8 cellular contexts compared by ENCODE assay signal in the genomic region with DNA sequence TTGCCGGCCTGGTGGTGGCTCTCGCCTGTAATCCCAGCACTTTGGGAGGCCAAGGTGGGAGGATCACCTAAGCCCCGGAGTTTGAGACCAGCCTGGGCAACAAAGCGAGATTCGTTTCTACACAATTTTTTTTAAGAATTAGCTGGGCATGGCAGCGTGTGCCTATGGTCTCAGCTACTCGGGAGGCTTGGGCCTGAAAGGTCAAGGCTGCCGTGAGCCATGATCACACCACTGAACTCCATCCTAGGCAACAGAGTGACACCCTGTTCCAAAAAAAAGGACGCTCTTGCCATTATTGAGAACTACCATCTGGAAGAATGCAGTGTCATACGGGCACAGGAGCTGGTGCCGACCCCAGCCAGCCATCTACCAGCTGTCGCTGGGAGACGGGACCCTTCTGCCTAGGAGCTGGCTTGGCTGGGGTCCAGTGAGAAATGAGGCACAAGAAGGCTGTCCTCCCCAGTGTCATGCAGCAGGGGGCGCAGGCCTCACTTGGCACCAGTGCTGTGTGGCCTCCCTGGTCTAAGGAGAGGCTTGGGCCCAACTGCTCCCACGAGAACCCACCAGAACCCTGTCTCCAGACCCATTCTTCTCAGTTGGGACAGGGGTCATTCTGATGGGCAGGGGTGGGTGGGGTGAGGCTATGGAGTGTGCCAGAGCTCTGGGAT. TPM values are rescaled to one million over a fixed set of nuclear protein-coding genes. Genes with fewer than 3 reads are reported as not detected.
DNase-seq lines count a peak whose midpoint lies in the region; ATAC-seq and TF ChIP-seq lines count a peak whose summit lies in the region.

No MANE protein-coding gene starts in this region.

- intact Hi-C loops in activated naive CD4-positive, alpha-beta T cell treated with anti-CD3 and anti-CD28 coated beads for 36 hours (cut with micrococcal nuclease), result loop anchor here (1.0 kb wide), 2 partner anchors 70 to 198 kb away; no protein-coding TSS in a partner anchor
- intact Hi-C loops in Right ventricle myocardium superior (cut with DNase I), result no loop called here
- intact Hi-C loops in sciatic nerve (cut with DNase I), result no loop called here

- H3K4me3 Mint-ChIP-seq in activated naive CD4-positive, alpha-beta T cell treated with anti-CD3 and anti-CD28 coated beads for 36 hours, result no peak overlapping the region

- H3K36me3 ChIP-seq in HAP-1 (replicated peaks) (peaks cover 47% of the 10 kb centered on the region), RWPE2 (ENCODE audit: low read depth) (peaks cover 7% of the 10 kb centered on the region)

- H3K9me3 ChIP-seq in HAP-1 (no peaks in the 10 kb centered on the region), RWPE2 (ENCODE audit: severe bottlenecking) (no peaks in the 10 kb centered on the region)

- H3K27me3 Mint-ChIP-seq in activated naive CD4-positive, alpha-beta T cell treated with anti-CD3 and anti-CD28 coated beads for 36 hours (ENCODE audit: low read depth), result no peaks in the 10 kb centered on the region

- peaks cover 5% of the 10 kb centered on the region for H3K36me3 Mint-ChIP-seq in activated naive CD4-positive, alpha-beta T cell treated with anti-CD3 and anti-CD28 coated beads for 36 hours (ENCODE audit: low read depth)

- CTCF ChIA-PET in activated naive CD4-positive, alpha-beta T cell treated with anti-CD3 and anti-CD28 coated beads for 36 hours (lab: Charles Lee), result interaction anchor here (0.5 to 2.0 kb wide), 11 partner anchors 12 to 361 kb away, joined by 3 to 11 read pairs (median 4); a partner anchor contains a TSS

- no peaks in the 10 kb centered on the region for H3K9me3 Mint-ChIP-seq in activated naive CD4-positive, alpha-beta T cell treated with anti-CD3 and anti-CD28 coated beads for 36 hours

- in situ Hi-C loops in HAP-1 (cut with MboI; ENCODE audit: low sequenced_read_pairs), result no loop called here

- H3K27me3 ChIP-seq in HAP-1 (ENCODE audit: low read depth) (no peaks in the 10 kb centered on the region), RWPE2 (ENCODE audit: insufficient read depth, poor library complexity, severe bottlenecking) (no peaks in the 10 kb centered on the region)

- TF ChIP-seq CTCF in C4-2B (conservative IDR thresholded peaks at IDR 0.05), result peak; percentile 62
- TF ChIP-seq CTCF in RWPE2 (IDR thresholded peaks at IDR 0.05; ENCODE audit: poor library complexity, severe bottlenecking), result peak; percentile 44

- ATAC-seq in RWPE2 (ENCODE audit: low read depth) (peak; percentile 33; the same call in 1 of the 3 replicates), Right ventricle myocardium superior (ENCODE audit: poor library complexity) (no peak), sciatic nerve (peak; percentile 32), GM18517 (IDR thresholded peaks at IDR 0.05; ENCODE audit: unreplicated experiment) (no peak), GM18873 (IDR thresholded peaks at IDR 0.05; ENCODE audit: low FRiP score, unreplicated experiment) (no peak)

- H3K4me3 ChIP-seq in HAP-1 (no peak overlapping the region), RWPE2 (ENCODE audit: severe bottlenecking) (no peak overlapping the region)

- H3K4me1 ChIP-seq in HAP-1 (no peaks in the 10 kb centered on the region), RWPE2 (ENCODE audit: insufficient read depth, poor library complexity, severe bottlenecking) (no peaks in the 10 kb centered on the region)

- H3K27ac ChIP-seq in C4-2B, result no peak overlapping the region
- no peak overlapping the region for H3K27ac ChIP-seq in RWPE2 (ENCODE audit: poor library complexity, severe bottlenecking)

- H3K27ac Mint-ChIP-seq in activated naive CD4-positive, alpha-beta T cell treated with anti-CD3 and anti-CD28 coated beads for 36 hours, result no peak overlapping the region

- DNase-seq in HAP-1 (ENCODE audit: low spot score in 2 of 2) (peak; percentile 50 to 84), RWPE2 (ENCODE audit: low spot score) (no peak), Right ventricle myocardium superior (peak; percentile 74), sciatic nerve (ENCODE audit: low spot score) (peak; percentile 74)
- peak; percentile 77 for DNase-seq in activated naive CD4-positive, alpha-beta T cell treated with anti-CD3 and anti-CD28 coated beads for 36 hours

- no peaks in the 10 kb centered on the region for H3K4me1 Mint-ChIP-seq in activated naive CD4-positive, alpha-beta T cell treated with anti-CD3 and anti-CD28 coated beads for 36 hours (ENCODE audit: low read depth)

RNA-seq across cellular contexts. Expression of a gene that starts 12.2 kb away (rescaled TPM):
- 10 to 100 TPM; 55.4 to 57.3 TPM for total RNA-seq in activated naive CD4-positive, alpha-beta T cell treated with anti-CD3 and anti-CD28 coated beads for 36 hours
- total RNA-seq in Right ventricle myocardium superior, result 2.9 TPM
- 27.4 TPM for total RNA-seq in sciatic nerve

RNA-seq across cellular contexts. Expression of a gene that starts 33.9 kb away (rescaled TPM):
- 10 to 100 TPM; 32.4 to 34.6 TPM for total RNA-seq in activated naive CD4-positive, alpha-beta T cell treated with anti-CD3 and anti-CD28 coated beads for 36 hours
- total RNA-seq in Right ventricle myocardium superior (89.7 TPM), sciatic nerve (105 TPM)

RNA-seq across cellular contexts. Expression of a gene that starts 43.2 kb away (rescaled TPM):
- not detected for total RNA-seq in activated naive CD4-positive, alpha-beta T cell treated with anti-CD3 and anti-CD28 coated beads for 36 hours
- total RNA-seq in Right ventricle myocardium superior (not detected), sciatic nerve (4.2 TPM)

RNA-seq across cellular contexts. Expression of a gene that starts 47.0 kb away (rescaled TPM):
- not detected for total RNA-seq in activated naive CD4-positive, alpha-beta T cell treated with anti-CD3 and anti-CD28 coated beads for 36 hours
- total RNA-seq in Right ventricle myocardium superior (not detected), sciatic nerve (not detected)

RNA-seq across cellular contexts. Expression of a gene that starts 49.8 kb away (rescaled TPM):
- 100 to 1,000 TPM; 106 to 113 TPM for total RNA-seq in activated naive CD4-positive, alpha-beta T cell treated with anti-CD3 and anti-CD28 coated beads for 36 hours
- total RNA-seq in Right ventricle myocardium superior (31.7 TPM), sciatic nerve (109 TPM)

Comparison
In these comparisons a context has a peak if more than half of its experiments do, and no peak if none do; other contexts are left out.
1. ATAC-seq: peak in RWPE2 (single experiment) and sciatic nerve (single experiment); none in Right ventricle myocardium superior (single experiment), GM18517 (single experiment) and GM18873 (single experiment).